Comparison of ENCODE assay signal across 18 cellular contexts in the genomic region with DNA sequence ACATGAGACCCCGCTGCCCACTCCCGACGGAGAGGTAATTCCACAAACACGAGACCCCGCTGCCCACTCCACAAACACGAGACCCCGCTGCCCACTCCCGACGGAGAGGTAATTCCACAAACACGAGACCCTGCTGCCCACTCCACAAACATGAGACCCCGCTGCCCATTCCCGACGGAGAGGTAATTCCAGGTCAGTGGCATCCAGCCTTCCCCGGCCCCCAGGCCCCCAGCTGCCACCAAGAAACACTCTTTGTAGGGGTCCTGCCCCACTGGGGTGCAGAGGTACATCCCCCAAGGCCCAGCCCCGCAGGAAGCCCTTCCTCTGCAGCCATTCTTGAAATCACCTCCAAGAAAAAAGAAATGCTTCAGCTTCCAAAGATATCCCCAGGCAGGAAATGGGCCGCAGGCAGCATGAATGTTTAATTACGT.
A peak's percentile ranks its signal among the peaks of the same experiment; 100 is the strongest.
DNase-seq lines count a peak whose midpoint lies in the region; ATAC-seq and TF ChIP-seq lines count a peak whose summit lies in the region.
"Had no signal": no experiment of that assay in that cellular context is flagged by ENCODE, and none has a peak within 500 bp of the region (broad histone marks: within the 10 kb centered on the region; RNA-seq: fewer than 3 reads in every experiment).

No MANE protein-coding gene starts in this region.

- H3K9me3 Mint-ChIP-seq in activated CD8-positive, alpha-beta memory T cell treated with anti-CD3 and anti-CD28 coated beads, Interleukin-2, amount 10 ng/mL, durations not matched to agents 7 days and 5 days (ENCODE audit: low read depth), result peaks cover 4% of the 10 kb centered on the region
- H3K9me3 Mint-ChIP-seq in activated naive CD4-positive, alpha-beta T cell treated with anti-CD3 and anti-CD28 coated beads, Interleukin-2, amount 10 ng/mL, durations not matched to agents 7 days and 5 days, result peaks cover 7% of the 10 kb centered on the region
- H3K9me3 Mint-ChIP-seq: HFFc6 had no signal

- TF ChIP-seq POLR2A in spleen (IDR thresholded peaks at IDR 0.05) (no peak), body of pancreas (IDR thresholded peaks at IDR 0.05) (no peak)

- H3K27me3 ChIP-seq in NT2/D1 (ENCODE audit: insufficient read depth, insufficient read length), result no peaks in the 10 kb centered on the region
- peaks cover 0 to 4% (median 0%) of the 10 kb centered on the region in 7 donors for H3K27me3 ChIP-seq in spleen (replicated peaks in 1 of 7)
- no peaks in the 10 kb centered on the region for H3K27me3 ChIP-seq in body of pancreas
- H3K27me3 ChIP-seq: BE2C had no signal

- no peak for ATAC-seq in activated CD8-positive, alpha-beta memory T cell treated with anti-CD3 and anti-CD28 coated beads, Interleukin-2, amount 10 ng/mL, durations not matched to agents 7 days and 5 days
- ATAC-seq in body of pancreas (no peak), GM19467 (IDR thresholded peaks at IDR 0.05; ENCODE audit: unreplicated experiment) (no peak)

- H3K4me3 Mint-ChIP-seq in activated CD8-positive, alpha-beta memory T cell treated with anti-CD3 and anti-CD28 coated beads, Interleukin-2, amount 10 ng/mL, durations not matched to agents 7 days and 5 days, result no peak overlapping the region
- no peak overlapping the region for H3K4me3 Mint-ChIP-seq in activated naive CD4-positive, alpha-beta T cell treated with anti-CD3 and anti-CD28 coated beads, Interleukin-2, amount 10 ng/mL, durations not matched to agents 7 days and 5 days
- H3K4me3 Mint-ChIP-seq: CD4-positive, alpha-beta T cell; HFFc6 had no signal

- H3K27ac ChIP-seq in spleen, result no peak overlapping the region
- H3K27ac ChIP-seq in body of pancreas, result no peak overlapping the region

- CTCF ChIA-PET in activated CD8-positive, alpha-beta memory T cell treated with anti-CD3 and anti-CD28 coated beads, Interleukin-2, amount 10 ng/mL, durations not matched to agents 7 days and 5 days (lab: Charles Lee), result interaction anchor here (0.7 kb wide), 1 partner anchor 521 kb away, joined by 3 read pairs; no protein-coding TSS in a partner anchor
- CTCF ChIA-PET in activated naive CD4-positive, alpha-beta T cell treated with anti-CD3 and anti-CD28 coated beads, Interleukin-2, amount 10 ng/mL, durations not matched to agents 7 days and 5 days (lab: Charles Lee), result no interaction called here

- TF ChIP-seq CTCF in spleen (IDR thresholded peaks at IDR 0.05 in 8 of 11, conservative IDR thresholded peaks at IDR 0.05 in 3 of 11), result no peak
- no peak for TF ChIP-seq CTCF in body of pancreas (IDR thresholded peaks at IDR 0.05)

- H3K9ac ChIP-seq in NT2/D1 (ENCODE audit: insufficient read length, low read depth), result peak overlapping the region; percentile 21

- no peaks in the 10 kb centered on the region for H3K36me3 ChIP-seq in NT2/D1 (ENCODE audit: insufficient read depth, insufficient read length, low read length)
- H3K36me3 ChIP-seq in spleen, result peaks cover 0 to 4% (median 0%) of the 10 kb centered on the region in 6 donors
- no peaks in the 10 kb centered on the region for H3K36me3 ChIP-seq in body of pancreas (replicated peaks in 1 of 2; ENCODE audit: insufficient read depth in 1 of 2, low read depth in 2 of 2)
- H3K36me3 ChIP-seq: BE2C had no signal

- DNase-seq in activated CD8-positive, alpha-beta memory T cell treated with anti-CD3 and anti-CD28 coated beads, Interleukin-2, amount 50 U/mL, for 48 hours, result peak; percentile 28
- no peak for DNase-seq in activated CD8-positive, alpha-beta memory T cell treated with anti-CD3 and anti-CD28 coated beads, Interleukin-2, amount 10 ng/mL, durations not matched to agents 7 days and 5 days
- DNase-seq in NT2/D1 (ENCODE audit: low read depth, low spot score) (no peak), islet precursor cell (peak; percentile 29), spleen (peak; percentile 49), body of pancreas (no peak)
- no peak for DNase-seq in activated naive CD4-positive, alpha-beta T cell treated with anti-CD3 and anti-CD28 coated beads, Interleukin-2, amount 10 ng/mL, durations not matched to agents 7 days and 5 days
- DNase-seq: 8988T, BE2C, Calu3, HFFc6, NCI-H1092, NCI-H146, NCI-H2081, NCI-H510A, NCI-H774 had no signal

- H3K4me1 ChIP-seq in NT2/D1 (ENCODE audit: insufficient read depth, insufficient read length), result peaks cover 19% of the 10 kb centered on the region
- peaks cover 0 to 21% (median 3%) of the 10 kb centered on the region in 6 donors for H3K4me1 ChIP-seq in spleen
- no peaks in the 10 kb centered on the region for H3K4me1 ChIP-seq in body of pancreas
- H3K4me1 ChIP-seq: BE2C had no signal

- H3K4me3 ChIP-seq in NT2/D1 (ENCODE audit: insufficient read length, low read depth), result no peak overlapping the region
- H3K4me3 ChIP-seq in spleen, result no peak overlapping the region
- H3K4me3 ChIP-seq in body of pancreas, result no peak overlapping the region

- no peak overlapping the region for H3K27ac Mint-ChIP-seq in activated CD8-positive, alpha-beta memory T cell treated with anti-CD3 and anti-CD28 coated beads, Interleukin-2, amount 10 ng/mL, durations not matched to agents 7 days and 5 days
- H3K27ac Mint-ChIP-seq in activated naive CD4-positive, alpha-beta T cell treated with anti-CD3 and anti-CD28 coated beads, Interleukin-2, amount 10 ng/mL, durations not matched to agents 7 days and 5 days, result no peak overlapping the region
- H3K27ac Mint-ChIP-seq: CD4-positive, alpha-beta T cell; HFFc6 had no signal

- H3K9me3 ChIP-seq in NT2/D1 (ENCODE audit: insufficient read depth, low read length), result peaks cover 6% of the 10 kb centered on the region; the same call in 1 of the 2 replicates
- H3K9me3 ChIP-seq in spleen, result peaks cover 0 to 9% (median 2%) of the 10 kb centered on the region in 8 donors
- H3K9me3 ChIP-seq in body of pancreas, result peaks cover 0 to 4% (median 0%) of the 10 kb centered on the region in 3 donors
- H3K9me3 ChIP-seq: BE2C had no signal

- no peaks in the 10 kb centered on the region for H3K4me1 Mint-ChIP-seq in activated CD8-positive, alpha-beta memory T cell treated with anti-CD3 and anti-CD28 coated beads, Interleukin-2, amount 10 ng/mL, durations not matched to agents 7 days and 5 days
- no peaks in the 10 kb centered on the region for H3K4me1 Mint-ChIP-seq in activated naive CD4-positive, alpha-beta T cell treated with anti-CD3 and anti-CD28 coated beads, Interleukin-2, amount 10 ng/mL, durations not matched to agents 7 days and 5 days

- intact Hi-C loops in spleen (cut with DNase I; ENCODE audit: low total_unique reads) (no loop called here), body of pancreas (cut with DNase I) (no loop called here)

- H3K27me3 Mint-ChIP-seq in activated CD8-positive, alpha-beta memory T cell treated with anti-CD3 and anti-CD28 coated beads, Interleukin-2, amount 10 ng/mL, durations not matched to agents 7 days and 5 days, result no peaks in the 10 kb centered on the region
- H3K27me3 Mint-ChIP-seq in activated naive CD4-positive, alpha-beta T cell treated with anti-CD3 and anti-CD28 coated beads, Interleukin-2, amount 10 ng/mL, durations not matched to agents 7 days and 5 days, result no peaks in the 10 kb centered on the region
- H3K27me3 Mint-ChIP-seq: CD4-positive, alpha-beta T cell had no signal

- no peaks in the 10 kb centered on the region for H3K36me3 Mint-ChIP-seq in activated CD8-positive, alpha-beta memory T cell treated with anti-CD3 and anti-CD28 coated beads, Interleukin-2, amount 10 ng/mL, durations not matched to agents 7 days and 5 days
- no peaks in the 10 kb centered on the region for H3K36me3 Mint-ChIP-seq in activated naive CD4-positive, alpha-beta T cell treated with anti-CD3 and anti-CD28 coated beads, Interleukin-2, amount 10 ng/mL, durations not matched to agents 7 days and 5 days

- WGBS in spleen, 5 donors, result 79 to 91% (median 88%) methylated on average over 7 to 13 of the region's 17 CpGs
- 72 to 79% methylated on average over 3 to 9 of the region's 17 CpGs for WGBS in body of pancreas, 2 donors

Comparison
In these comparisons a context has a peak if more than half of its experiments do, and no peak if none do; other contexts are left out.
1. DNase-seq: peak in activated CD8-positive, alpha-beta memory T cell treated with anti-CD3 and anti-CD28 coated beads, Interleukin-2, amount 50 U/mL, for 48 hours (single experiment), islet precursor cell (single experiment) and spleen (single experiment); none in activated CD8-positive, alpha-beta memory T cell treated with anti-CD3 and anti-CD28 coated beads, Interleukin-2, amount 10 ng/mL, durations not matched to agents 7 days and 5 days (single experiment), NT2/D1 (single experiment), activated naive CD4-positive, alpha-beta T cell treated with anti-CD3 and anti-CD28 coated beads, Interleukin-2, amount 10 ng/mL, durations not matched to agents 7 days and 5 days (single experiment) and body of pancreas (0 of 4).